8 cellular contexts compared by ENCODE assay signal in genomic region chr1:113388621-113389355, GRCh38. TPM values are rescaled to one million over a fixed set of nuclear protein-coding genes. Genes with fewer than 3 reads are reported as not detected.
DNase-seq lines count a peak whose midpoint lies in the region; ATAC-seq lines count a peak whose summit lies in the region.

No MANE protein-coding gene starts in this region.

- H3K4me1 ChIP-seq in adipocyte (ENCODE audit: control insufficient read depth, insufficient read depth, low read length): peaks cover 28% of the 10 kb centered on the region

- no peaks in the 10 kb centered on the region for H3K36me3 ChIP-seq in adipocyte (ENCODE audit: control insufficient read depth, insufficient read depth, low read length, severe bottlenecking)

- no peak for ATAC-seq in GM18870 (IDR thresholded peaks at IDR 0.05; ENCODE audit: unreplicated experiment)

- H3K4me3 ChIP-seq in adipocyte (ENCODE audit: low read length): peak overlapping the region; percentile 86

- peak overlapping the region; percentile 80 for H3K9ac ChIP-seq in adipocyte (ENCODE audit: low read length)

- DNase-seq in Daoy (ENCODE audit: low read depth): peak; percentile 71
- peak; percentile 90 for DNase-seq in M059J (ENCODE audit: low read depth)
- peak; percentile 43 for DNase-seq in adipocyte (ENCODE audit: low read depth)
- peak; percentile 51 for DNase-seq in left kidney (ENCODE audit: low read depth, low spot score)
- DNase-seq in ureter (ENCODE audit: low spot score): peak; percentile 45
- DNase-seq in ACHN: no peak
- no peak for DNase-seq in cerebellar nuclear complex (lab: John Stamatoyannopoulos, UW)

- H3K9me3 ChIP-seq in adipocyte (ENCODE audit: control insufficient read depth, low read length): no peaks in the 10 kb centered on the region

- in situ Hi-C loops in ACHN (cut with HindIII; ENCODE audit: low pct_ligation_motif_present, low pct_unique_long_range_greater_than_20kb, low sequenced_read_pairs): no loop called here

- no peaks in the 10 kb centered on the region for H3K27me3 ChIP-seq in adipocyte (replicated peaks; ENCODE audit: control insufficient read depth, insufficient read depth, low read length)

RNA-seq across cellular contexts. Expression of gene MAGI3, which starts 1.5 kb away (rescaled TPM):
- 12.6 and 13.5 TPM in 2 replicates for total RNA-seq in Daoy (2014; rRNA removed; shearing (Covaris generic))
- total RNA-seq in M059J (2014; rRNA removed; shearing (Covaris generic)): 7.6 and 12.7 TPM in 2 replicates
- 18.6 TPM for total RNA-seq in ureter

Comparison
In these comparisons a context has a peak if more than half of its experiments do, and no peak if none do; other contexts are left out.
1. DNase-seq: peak in Daoy (single experiment), M059J (single experiment), adipocyte (single experiment), left kidney (single experiment) and ureter (single experiment); none in ACHN (single experiment) and cerebellar nuclear complex (0 of 2).